Comparison of ENCODE assay signal across 1 cellular context in the genomic region with DNA sequence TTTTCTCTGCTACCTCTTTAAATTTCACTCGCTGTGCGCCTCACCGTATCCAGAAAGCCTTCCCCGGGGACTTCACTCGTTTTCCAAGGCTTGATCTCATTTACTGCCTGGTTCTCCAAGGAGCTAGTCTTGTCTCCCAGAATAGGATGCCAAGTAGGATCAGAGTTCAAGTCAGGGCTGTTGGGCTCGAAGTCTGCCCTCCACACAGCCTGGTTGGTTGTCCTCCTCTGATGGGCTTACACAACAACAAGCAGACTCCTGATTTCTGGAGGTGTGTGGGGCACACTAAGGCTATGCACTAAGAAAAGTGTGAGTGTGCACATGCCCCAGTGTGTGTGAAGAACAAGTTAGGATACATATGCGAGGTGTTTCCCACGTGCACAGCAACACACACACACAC.
TF ChIP-seq lines count a peak whose summit lies in the region.

No MANE protein-coding gene starts in this region.

TF ChIP-seq in SK-N-SH, 30 proteins besides CTCF, POLR2A, EP300 and RAD21 (continued from another document):
- TF ChIP-seq, protein P1, sequence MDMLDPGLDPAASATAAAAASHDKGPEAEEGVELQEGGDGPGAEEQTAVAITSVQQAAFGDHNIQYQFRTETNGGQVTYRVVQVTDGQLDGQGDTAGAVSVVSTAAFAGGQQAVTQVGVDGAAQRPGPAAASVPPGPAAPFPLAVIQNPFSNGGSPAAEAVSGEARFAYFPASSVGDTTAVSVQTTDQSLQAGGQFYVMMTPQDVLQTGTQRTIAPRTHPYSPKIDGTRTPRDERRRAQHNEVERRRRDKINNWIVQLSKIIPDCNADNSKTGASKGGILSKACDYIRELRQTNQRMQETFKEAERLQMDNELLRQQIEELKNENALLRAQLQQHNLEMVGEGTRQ (IDR thresholded peaks at IDR 0.05; ENCODE audit: borderline replicate concordance, low read depth, low read length): no peak
- TF ChIP-seq, protein P2, sequence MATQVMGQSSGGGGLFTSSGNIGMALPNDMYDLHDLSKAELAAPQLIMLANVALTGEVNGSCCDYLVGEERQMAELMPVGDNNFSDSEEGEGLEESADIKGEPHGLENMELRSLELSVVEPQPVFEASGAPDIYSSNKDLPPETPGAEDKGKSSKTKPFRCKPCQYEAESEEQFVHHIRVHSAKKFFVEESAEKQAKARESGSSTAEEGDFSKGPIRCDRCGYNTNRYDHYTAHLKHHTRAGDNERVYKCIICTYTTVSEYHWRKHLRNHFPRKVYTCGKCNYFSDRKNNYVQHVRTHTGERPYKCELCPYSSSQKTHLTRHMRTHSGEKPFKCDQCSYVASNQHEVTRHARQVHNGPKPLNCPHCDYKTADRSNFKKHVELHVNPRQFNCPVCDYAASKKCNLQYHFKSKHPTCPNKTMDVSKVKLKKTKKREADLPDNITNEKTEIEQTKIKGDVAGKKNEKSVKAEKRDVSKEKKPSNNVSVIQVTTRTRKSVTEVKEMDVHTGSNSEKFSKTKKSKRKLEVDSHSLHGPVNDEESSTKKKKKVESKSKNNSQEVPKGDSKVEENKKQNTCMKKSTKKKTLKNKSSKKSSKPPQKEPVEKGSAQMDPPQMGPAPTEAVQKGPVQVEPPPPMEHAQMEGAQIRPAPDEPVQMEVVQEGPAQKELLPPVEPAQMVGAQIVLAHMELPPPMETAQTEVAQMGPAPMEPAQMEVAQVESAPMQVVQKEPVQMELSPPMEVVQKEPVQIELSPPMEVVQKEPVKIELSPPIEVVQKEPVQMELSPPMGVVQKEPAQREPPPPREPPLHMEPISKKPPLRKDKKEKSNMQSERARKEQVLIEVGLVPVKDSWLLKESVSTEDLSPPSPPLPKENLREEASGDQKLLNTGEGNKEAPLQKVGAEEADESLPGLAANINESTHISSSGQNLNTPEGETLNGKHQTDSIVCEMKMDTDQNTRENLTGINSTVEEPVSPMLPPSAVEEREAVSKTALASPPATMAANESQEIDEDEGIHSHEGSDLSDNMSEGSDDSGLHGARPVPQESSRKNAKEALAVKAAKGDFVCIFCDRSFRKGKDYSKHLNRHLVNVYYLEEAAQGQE (IDR thresholded peaks at IDR 0.05; ENCODE audit: low read depth, low read length): no peak
- TF ChIP-seq GATA2 (CRISPR knock-in tag; IDR thresholded peaks at IDR 0.05) (no peak), GABPA (IDR thresholded peaks at IDR 0.05; ENCODE audit: low read depth) (no peak), PBX3 (IDR thresholded peaks at IDR 0.05) (no peak), TEAD4 (IDR thresholded peaks at IDR 0.05; ENCODE audit: borderline replicate concordance, insufficient read depth) (no peak), FOXM1 (IDR thresholded peaks at IDR 0.05; ENCODE audit: low read depth) (no peak), FOXJ3 (CRISPR knock-in tag; IDR thresholded peaks at IDR 0.05) (no peak)
- TF ChIP-seq, protein P3, sequence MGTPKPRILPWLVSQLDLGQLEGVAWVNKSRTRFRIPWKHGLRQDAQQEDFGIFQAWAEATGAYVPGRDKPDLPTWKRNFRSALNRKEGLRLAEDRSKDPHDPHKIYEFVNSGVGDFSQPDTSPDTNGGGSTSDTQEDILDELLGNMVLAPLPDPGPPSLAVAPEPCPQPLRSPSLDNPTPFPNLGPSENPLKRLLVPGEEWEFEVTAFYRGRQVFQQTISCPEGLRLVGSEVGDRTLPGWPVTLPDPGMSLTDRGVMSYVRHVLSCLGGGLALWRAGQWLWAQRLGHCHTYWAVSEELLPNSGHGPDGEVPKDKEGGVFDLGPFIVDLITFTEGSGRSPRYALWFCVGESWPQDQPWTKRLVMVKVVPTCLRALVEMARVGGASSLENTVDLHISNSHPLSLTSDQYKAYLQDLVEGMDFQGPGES (IDR thresholded peaks at IDR 0.05; ENCODE audit: low read depth, low read length): no peak
